In genomic region chr1:184859381-184860105, GRCh38 we compare ENCODE assay signal across 16 cellular contexts.
DNase-seq lines count a peak whose midpoint lies in the region; ATAC-seq and TF ChIP-seq lines count a peak whose summit lies in the region.
"Had no signal": no experiment of that assay in that cellular context is flagged by ENCODE, and none has a peak within 500 bp of the region (broad histone marks: within the 10 kb centered on the region; RNA-seq: fewer than 3 reads in every experiment).

No MANE protein-coding gene starts in this region.

- H3K27ac ChIP-seq in psoas muscle: peak overlapping the region; percentile 77
- H3K27ac ChIP-seq: BLaER1, sigmoid colon had no signal

- intact Hi-C loops in psoas muscle (cut with DNase I): no loop called here

- no peak for DNase-seq in psoas muscle
- no peak for DNase-seq in NCI-H82 treated with DMSO at 0.1 percent for 48 hours (lab: John Stamatoyannopoulos, UW; ENCODE audit: unreplicated experiment)
- no peak for DNase-seq in putamen (ENCODE audit: low spot score)
- no peak for DNase-seq in AG08395 (ENCODE audit: low spot score)
- DNase-seq: DMS79; esophagus squamous epithelium; NCI-H1092 treated with DMSO at 0.1 percent for 48 hours; NCI-H226; OCI-M1; sigmoid colon; stimulated activated naive CD4-positive, alpha-beta T cell treated with Interleukin-2 at 50 U/mL for 16 hours had no signal

- no peaks in the 10 kb centered on the region for H3K27me3 ChIP-seq in psoas muscle (ENCODE audit: insufficient read depth in 3 of 3, low read length in 2 of 3)
- H3K27me3 ChIP-seq: BLaER1, esophagus squamous epithelium, sigmoid colon had no signal

- ATAC-seq in GM19328 (IDR thresholded peaks at IDR 0.05; ENCODE audit: unreplicated experiment) (peak; percentile 50), GM21825 (IDR thresholded peaks at IDR 0.05; ENCODE audit: unreplicated experiment) (peak; percentile 46), HG03432 (IDR thresholded peaks at IDR 0.05; ENCODE audit: unreplicated experiment) (peak; percentile 52), psoas muscle (peak in 1 of 4 donors; percentile 30)
- ATAC-seq: left lobe of liver had no signal

- 71 to 88% (median 76%) methylated on average over 5 of the region's 5 CpGs for WGBS in psoas muscle, 3 donors

- H3K4me1 ChIP-seq in psoas muscle: peaks cover 40% of the 10 kb centered on the region

- H3K36me3 ChIP-seq in psoas muscle (ENCODE audit: insufficient read depth in 1 of 2, low read depth in 1 of 2): no peaks in the 10 kb centered on the region
- H3K36me3 ChIP-seq: BLaER1, esophagus squamous epithelium had no signal

- H3K9me3 ChIP-seq in psoas muscle: no peaks in the 10 kb centered on the region
- H3K9me3 ChIP-seq: BLaER1, esophagus squamous epithelium, sigmoid colon had no signal

- H3K4me3 ChIP-seq in psoas muscle: peak overlapping the region; percentile 17
- H3K4me3 ChIP-seq: BLaER1, esophagus squamous epithelium, sigmoid colon had no signal

- no peak for TF ChIP-seq CTCF in psoas muscle (IDR thresholded peaks at IDR 0.05)
